In the genomic region with DNA sequence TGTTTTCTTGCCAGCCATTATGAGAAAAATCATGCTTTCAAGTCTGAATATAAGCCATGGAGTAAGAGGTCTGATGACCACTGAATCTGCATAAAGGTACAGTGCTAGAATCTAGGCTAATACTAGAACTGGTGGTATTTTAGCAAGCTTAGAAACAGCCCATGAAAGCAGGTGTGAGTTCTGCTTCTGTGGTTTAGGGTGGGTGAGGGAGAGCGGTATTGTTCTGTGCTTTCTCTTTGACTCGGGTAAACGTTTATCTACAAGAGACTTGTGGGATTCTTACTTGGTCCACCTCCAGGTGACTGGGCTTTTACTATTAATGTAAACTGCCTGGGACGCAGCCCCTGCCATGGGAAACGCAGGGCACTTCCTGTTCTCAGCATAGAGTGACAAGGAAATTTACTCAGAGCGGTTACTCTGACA, we compare ENCODE assay signal across 2 cellular contexts.
TF ChIP-seq lines count a peak whose summit lies in the region.

No MANE protein-coding gene starts in this region.

TF ChIP-seq in HepG2, 621 proteins besides CTCF, POLR2A, EP300 and RAD21 (continued from another document):
- TF ChIP-seq, protein P1, sequence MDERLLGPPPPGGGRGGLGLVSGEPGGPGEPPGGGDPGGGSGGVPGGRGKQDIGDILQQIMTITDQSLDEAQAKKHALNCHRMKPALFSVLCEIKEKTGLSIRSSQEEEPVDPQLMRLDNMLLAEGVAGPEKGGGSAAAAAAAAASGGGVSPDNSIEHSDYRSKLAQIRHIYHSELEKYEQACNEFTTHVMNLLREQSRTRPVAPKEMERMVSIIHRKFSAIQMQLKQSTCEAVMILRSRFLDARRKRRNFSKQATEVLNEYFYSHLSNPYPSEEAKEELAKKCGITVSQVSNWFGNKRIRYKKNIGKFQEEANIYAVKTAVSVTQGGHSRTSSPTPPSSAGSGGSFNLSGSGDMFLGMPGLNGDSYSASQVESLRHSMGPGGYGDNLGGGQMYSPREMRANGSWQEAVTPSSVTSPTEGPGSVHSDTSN (CRISPR knock-in tag; IDR thresholded peaks at IDR 0.05), result no peak
- TF ChIP-seq ZNF580 (CRISPR knock-in tag; IDR thresholded peaks at IDR 0.05; ENCODE audit: borderline replicate concordance, low read depth) (no peak), USF2 (IDR thresholded peaks at IDR 0.05; ENCODE audit: low read depth, low read length) (no peak), USF2 (CRISPR knock-in tag; IDR thresholded peaks at IDR 0.05; ENCODE audit: borderline replicate concordance) (no peak), SOX13 (IDR thresholded peaks at IDR 0.05) (no peak), SOX13 (CRISPR knock-in tag; conservative IDR thresholded peaks at IDR 0.05 in 1 of 2, IDR thresholded peaks at IDR 0.05 in 1 of 2) (no peak), ZNF501 (CRISPR knock-in tag; IDR thresholded peaks at IDR 0.05) (no peak), GFI1 (CRISPR knock-in tag; IDR thresholded peaks at IDR 0.05; ENCODE audit: borderline replicate concordance) (no peak), ZNF331 (CRISPR knock-in tag; IDR thresholded peaks at IDR 0.05) (no peak), DNMT3B (CRISPR knock-in tag; conservative IDR thresholded peaks at IDR 0.05) (no peak), POLR2G (IDR thresholded peaks at IDR 0.05; ENCODE audit: low read depth, low read length) (no peak), TRIM24 (CRISPR knock-in tag; IDR thresholded peaks at IDR 0.05) (no peak), ZKSCAN8 (CRISPR knock-in tag; IDR thresholded peaks at IDR 0.05; ENCODE audit: borderline replicate concordance) (no peak)

TF ChIP-seq in SK-N-SH treated with all-trans-retinoic acid at 6 μM for 48 hours, 23 proteins besides CTCF, POLR2A, EP300 and RAD21 (continued from another document):
- no peak for TF ChIP-seq ZNF565 (CRISPR knock-in tag; conservative IDR thresholded peaks at IDR 0.05; ENCODE audit: low read depth)
- no peak for TF ChIP-seq PPARA (CRISPR knock-in tag; IDR thresholded peaks at IDR 0.05; ENCODE audit: borderline replicate concordance)
- TF ChIP-seq GLIS3 (CRISPR knock-in tag; IDR thresholded peaks at IDR 0.05), result no peak
- no peak for TF ChIP-seq ESRRG (CRISPR knock-in tag; IDR thresholded peaks at IDR 0.05)
- no peak for TF ChIP-seq ZFP3 (CRISPR knock-in tag; IDR thresholded peaks at IDR 0.05)
- no peak for TF ChIP-seq ZNF70 (CRISPR knock-in tag; IDR thresholded peaks at IDR 0.05)
- no peak for TF ChIP-seq CREB5 (CRISPR knock-in tag; IDR thresholded peaks at IDR 0.05; ENCODE audit: low read depth)
TF ChIP-seq in SK-N-SH treated with all-trans-retinoic acid at 6 μM for 48 hours: peak in this region for 0.
